In the genomic region with DNA sequence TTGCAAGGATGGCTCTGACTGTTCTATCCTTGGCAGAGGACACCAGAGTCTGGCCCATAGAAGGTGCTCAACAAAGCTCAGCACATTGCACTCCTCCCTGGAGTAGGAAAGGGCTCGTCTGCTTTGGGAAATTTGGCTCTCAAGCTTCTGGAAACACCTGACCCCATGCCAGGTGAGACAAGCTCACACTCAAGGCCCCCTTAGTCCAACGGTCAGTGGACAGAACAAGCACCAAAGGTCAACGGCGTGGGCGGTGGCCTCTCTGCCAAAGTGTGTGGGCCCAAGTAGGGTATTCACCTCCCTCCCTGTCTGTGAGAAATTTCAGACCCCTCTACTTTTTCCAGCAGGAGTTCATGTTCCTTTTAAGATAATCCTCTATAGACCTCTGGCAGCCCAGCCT, we compare ENCODE assay signal across 25 cellular contexts. TPM values are rescaled to one million over a fixed set of nuclear protein-coding genes. Genes with fewer than 3 reads are reported as not detected.
"Had no signal": no experiment of that assay in that cellular context is flagged by ENCODE, and none has a peak within 500 bp of the region (broad histone marks: within the 10 kb centered on the region; RNA-seq: fewer than 3 reads in every experiment).

No MANE protein-coding gene starts in this region.

- H3K27me3 ChIP-seq: ascending aorta, breast epithelium, foreskin keratinocyte, gastrocnemius medialis had no signal

- DNase-seq: activated CD4-positive, alpha-beta memory T cell treated with anti-CD3 and anti-CD28 coated beads, Interleukin-2, amount 10 ng/mL, durations not matched to agents 7 days and 5 days; activated CD4-positive, alpha-beta T cell treated with anti-CD3 and anti-CD28 coated beads for 36 hours; activated CD4-positive, alpha-beta T cell treated with anti-CD3 and anti-CD28 coated beads, Interleukin-2, amount 10 ng/mL, durations not matched to agents 24 days and 14 days; activated CD4-positive, CD25-positive, alpha-beta regulatory T cell; activated CD4-positive, CD25-positive, alpha-beta regulatory T cell treated with anti-CD3 and anti-CD28 coated beads, Interleukin-2, amount 50 U/mL, for 72 hours; activated CD8-positive, alpha-beta memory T cell treated with anti-CD3 and anti-CD28 coated beads, Interleukin-2, amount 50 U/mL, for 48 hours; activated gamma-delta T cell; activated naive CD4-positive, alpha-beta T cell; activated naive CD4-positive, alpha-beta T cell treated with anti-CD3 and anti-CD28 coated beads, Interleukin-2, amount 10 ng/mL, durations not matched to agents 7 days and 5 days; activated naive CD8-positive, alpha-beta T cell treated with anti-CD3 and anti-CD28 coated beads, Interleukin-2, amount 10 ng/mL, durations not matched to agents 7 days and 5 days; activated T-cell treated with anti-CD3 and anti-CD28 coated beads for 4 hours; activated T-cell treated with anti-CD3 and anti-CD28 coated beads, Interleukin-2, amount 50 U/mL, for 24 hours; activated T-cell treated with anti-CD3 and anti-CD28 coated beads, Interleukin-2, amount 50 U/mL, for 72 hours; dorsolateral prefrontal cortex; effector memory CD4-positive, alpha-beta T cell; foreskin keratinocyte; gastrocnemius medialis; glutamatergic neuron; heart left ventricle; T-helper 2 cell had no signal

- H3K4me3 ChIP-seq: ascending aorta, breast epithelium, coronary artery, dorsolateral prefrontal cortex, esophagus muscularis mucosa, gastrocnemius medialis, heart left ventricle had no signal

- ATAC-seq: activated CD4-positive, alpha-beta T cell treated with anti-CD3 and anti-CD28 coated beads for 36 hours; activated naive CD4-positive, alpha-beta T cell treated with anti-CD3 and anti-CD28 coated beads, Interleukin-2, amount 50 U/mL, for 72 hours; activated T-cell treated with anti-CD3 and anti-CD28 coated beads, Interleukin-2, amount 50 U/mL, for 72 hours; foreskin keratinocyte; gastrocnemius medialis; heart left ventricle had no signal

- H3K9me3 ChIP-seq: ascending aorta, breast epithelium, esophagus muscularis mucosa, gastrocnemius medialis, heart left ventricle had no signal

- H3K27ac ChIP-seq: ascending aorta, breast epithelium, coronary artery, dorsolateral prefrontal cortex, esophagus muscularis mucosa, foreskin keratinocyte, heart left ventricle had no signal

- H3K36me3 ChIP-seq: ascending aorta, breast epithelium, esophagus muscularis mucosa, gastrocnemius medialis, heart left ventricle had no signal

RNA-seq across cellular contexts. Expression of gene STEAP3, which starts 2.0 kb away (rescaled TPM):
- total RNA-seq: activated CD4-positive, alpha-beta memory T cell treated with anti-CD3 and anti-CD28 coated beads, Interleukin-2, amount 10 ng/mL, durations not matched to agents 7 days and 5 days had no signal
